ENCODE assay signal across 23 cellular contexts in the genomic region with DNA sequence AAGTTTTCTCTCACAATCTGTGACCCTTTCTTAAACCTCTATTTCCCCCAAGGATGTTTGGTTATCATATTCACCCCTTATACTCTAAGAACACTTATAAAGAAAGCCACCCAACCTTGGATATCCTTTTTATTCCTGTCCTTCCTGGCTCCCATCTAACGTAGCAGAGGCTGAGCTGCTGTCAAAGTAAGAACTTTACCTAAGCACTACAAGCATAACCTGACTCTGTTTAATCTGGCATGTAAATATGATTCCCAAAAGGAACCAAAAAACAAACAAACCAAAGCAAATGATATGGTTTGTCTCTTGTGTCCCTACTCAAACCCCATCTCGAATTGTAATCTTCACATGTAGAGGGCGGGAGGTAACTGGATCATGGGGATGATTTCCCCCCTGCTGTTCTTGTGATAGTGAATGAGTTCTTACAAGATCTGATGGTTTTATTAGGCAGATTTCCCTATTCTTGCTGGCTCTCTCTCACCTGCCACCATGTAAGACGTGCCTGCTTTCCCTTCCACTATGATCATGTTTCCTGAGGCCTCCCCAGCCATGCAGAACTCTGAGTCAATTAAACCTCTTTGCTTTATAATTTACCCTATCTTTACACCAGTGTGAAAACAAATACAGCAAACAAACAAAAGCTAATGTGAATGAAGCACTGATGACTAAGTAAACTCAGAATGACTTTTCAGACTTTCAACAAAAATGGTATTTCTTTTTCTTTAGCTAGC.
DNase-seq lines count a peak whose midpoint lies in the region; ATAC-seq, FAIRE-seq and TF ChIP-seq lines count a peak whose summit lies in the region.
"Had no signal": no experiment of that assay in that cellular context is flagged by ENCODE, and none has a peak within 500 bp of the region (broad histone marks: within the 10 kb centered on the region; RNA-seq: fewer than 3 reads in every experiment).

No MANE protein-coding gene starts in this region.

- DNase-seq in NCI-H146 (lab: John Stamatoyannopoulos, UW) = peak; percentile 3
- no peak for DNase-seq in NCI-H146 treated with DMSO at 0.1 percent for 48 hours (lab: John Stamatoyannopoulos, UW; ENCODE audit: unreplicated experiment)
- DNase-seq in Caco-2 = no peak
- no peak for DNase-seq in HepG2 (ENCODE audit: low spot score)
- DNase-seq in activated CD4-positive, alpha-beta T cell treated with anti-CD3 and anti-CD28 coated beads, Interleukin-2, amount 10 ng/mL, durations not matched to agents 7 days and 5 days = no peak
- DNase-seq in tibial nerve (ENCODE audit: low spot score in 2 of 2) = no peak
- DNase-seq in activated CD8-positive, alpha-beta T cell treated with anti-CD3 and anti-CD28 coated beads, Interleukin-2, amount 10 ng/mL, durations not matched to agents 7 days and 5 days = no peak
- DNase-seq: CD4-positive, CD25-positive, alpha-beta regulatory T cell; DMS79 treated with DMSO at 0.1 percent for 48 hours; H9; HFFc6; MV-4-11; NCI-H1694 treated with DMSO at 0.1 percent for 48 hours; NCI-H2081; NCI-H526 treated with DMSO at 0.1 percent for 48 hours; SHP77; T-helper 1 cell had no signal

- H3K27me3 Mint-ChIP-seq in Caco-2 (ENCODE audit: insufficient read depth, unreplicated experiment) = no peaks in the 10 kb centered on the region
- peaks cover 2% of the 10 kb centered on the region for H3K27me3 Mint-ChIP-seq in activated CD4-positive, alpha-beta T cell treated with anti-CD3 and anti-CD28 coated beads, Interleukin-2, amount 10 ng/mL, durations not matched to agents 7 days and 5 days
- H3K27me3 Mint-ChIP-seq in activated CD8-positive, alpha-beta T cell treated with anti-CD3 and anti-CD28 coated beads, Interleukin-2, amount 10 ng/mL, durations not matched to agents 7 days and 5 days (ENCODE audit: low read depth) = no peaks in the 10 kb centered on the region
- H3K27me3 Mint-ChIP-seq: CD4-positive, CD25-positive, alpha-beta regulatory T cell had no signal

- peaks cover 47% of the 10 kb centered on the region for H3K9me3 Mint-ChIP-seq in Caco-2 (ENCODE audit: unreplicated experiment)
- H3K9me3 Mint-ChIP-seq in activated CD4-positive, alpha-beta T cell treated with anti-CD3 and anti-CD28 coated beads, Interleukin-2, amount 10 ng/mL, durations not matched to agents 7 days and 5 days = peaks cover 12% of the 10 kb centered on the region
- no peaks in the 10 kb centered on the region for H3K9me3 Mint-ChIP-seq in activated CD8-positive, alpha-beta T cell treated with anti-CD3 and anti-CD28 coated beads, Interleukin-2, amount 10 ng/mL, durations not matched to agents 7 days and 5 days (ENCODE audit: insufficient read depth)

- H3K4me1 ChIP-seq in Caco-2 (peaks cover 8% of the 10 kb centered on the region), HEK293 (ENCODE audit: control insufficient read depth, insufficient read depth, low read length) (peaks cover under 1% of the 10 kb centered on the region), HepG2 (ENCODE audit: insufficient read depth, low read length) (peaks cover 25% of the 10 kb centered on the region), tibial nerve (no peaks in the 10 kb centered on the region)
- H3K4me1 ChIP-seq: BLaER1 had no signal

- no peak overlapping the region for H3K9ac ChIP-seq in HepG2 (ENCODE audit: insufficient read depth, low read depth, low read length)
- H3K9ac ChIP-seq: BLaER1 had no signal

- no peak for TF ChIP-seq RAD21 in HepG2 (CRISPR knock-in tag; IDR thresholded peaks at IDR 0.05)

- FAIRE-seq in HepG2 (lab: Jason Lieb, UNC) = no peak
- FAIRE-seq: K562 had no signal

- ATAC-seq in HepG2 = no peak
- ATAC-seq in activated CD8-positive, alpha-beta T cell treated with anti-CD3 and anti-CD28 coated beads, Interleukin-2, amount 10 ng/mL, durations not matched to agents 7 days and 5 days = no peak
- ATAC-seq: K562, Panc1 had no signal

- H3K27me3 ChIP-seq in Caco-2 (replicated peaks; ENCODE audit: control insufficient read depth, insufficient read depth, low read length) (no peaks in the 10 kb centered on the region), HepG2 (ENCODE audit: control insufficient read depth in 1 of 2, insufficient read depth in 2 of 2, low read length in 2 of 2) (no peaks in the 10 kb centered on the region), tibial nerve (no peaks in the 10 kb centered on the region)
- H3K27me3 ChIP-seq: BLaER1 had no signal

- no peak overlapping the region for H2AFZ ChIP-seq in HepG2 (ENCODE audit: low read length)

- H3K27ac ChIP-seq in HEK293 (ENCODE audit: extremely low read depth, low read depth, low read length) = no peak overlapping the region
- H3K27ac ChIP-seq in HepG2 (ENCODE audit: extremely low read length, insufficient read depth, low read length) = no peak overlapping the region
- H3K27ac ChIP-seq in tibial nerve = no peak overlapping the region
- H3K27ac ChIP-seq: BLaER1, RWPE1 had no signal

- no peak overlapping the region for H3K4me3 Mint-ChIP-seq in Caco-2 (ENCODE audit: unreplicated experiment)
- no peak overlapping the region for H3K4me3 Mint-ChIP-seq in activated CD4-positive, alpha-beta T cell treated with anti-CD3 and anti-CD28 coated beads, Interleukin-2, amount 10 ng/mL, durations not matched to agents 7 days and 5 days
- H3K4me3 Mint-ChIP-seq in activated CD8-positive, alpha-beta T cell treated with anti-CD3 and anti-CD28 coated beads, Interleukin-2, amount 10 ng/mL, durations not matched to agents 7 days and 5 days = no peak overlapping the region
- H3K4me3 Mint-ChIP-seq: CD4-positive, CD25-positive, alpha-beta regulatory T cell; H9; HFFc6; T-helper 2 cell treated with Interferon-gamma antibody and Interleukin-4, amounts not matched to agents 5 μg/mL and 100 μg/mL, for 36 hours had no signal

- WGBS in HepG2 (ENCODE audit: low lambda C conversion rate) = 95% methylated on average over 4 of the region's 4 CpGs
- 82 to 85% methylated on average over 4 of the region's 4 CpGs for WGBS in tibial nerve, 2 donors

- no peaks in the 10 kb centered on the region for H3K79me2 ChIP-seq in HepG2 (ENCODE audit: insufficient read depth, low read length)

- no peak overlapping the region for H3K4me3 ChIP-seq in Caco-2 (ENCODE audit: low read depth, low read length)
- no peak overlapping the region for H3K4me3 ChIP-seq in HEK293 (ENCODE audit: low read depth, low read length)
- H3K4me3 ChIP-seq in HepG2 (replicated peaks in 1 of 3; ENCODE audit: insufficient read depth in 1 of 3, low read depth in 2 of 3, low read length in 3 of 3) = no peak overlapping the region
- no peak overlapping the region for H3K4me3 ChIP-seq in tibial nerve
- H3K4me3 ChIP-seq: BLaER1, K562 had no signal

- H3K27ac Mint-ChIP-seq in Caco-2 (ENCODE audit: unreplicated experiment) = peak overlapping the region; percentile 15
- H3K27ac Mint-ChIP-seq in activated CD4-positive, alpha-beta T cell treated with anti-CD3 and anti-CD28 coated beads, Interleukin-2, amount 10 ng/mL, durations not matched to agents 7 days and 5 days = no peak overlapping the region
- H3K27ac Mint-ChIP-seq in activated CD8-positive, alpha-beta T cell treated with anti-CD3 and anti-CD28 coated beads, Interleukin-2, amount 10 ng/mL, durations not matched to agents 7 days and 5 days = no peak overlapping the region
- H3K27ac Mint-ChIP-seq: CD4-positive, CD25-positive, alpha-beta regulatory T cell; HFFc6; T-helper 2 cell treated with Interferon-gamma antibody and Interleukin-4, amounts not matched to agents 5 μg/mL and 100 μg/mL, for 36 hours had no signal

- TF ChIP-seq EP300 in HepG2 (IDR thresholded peaks at IDR 0.05; ENCODE audit: low read depth in 2 of 2, low read length in 2 of 2) (no peak), HepG2 (CRISPR knock-in tag; IDR thresholded peaks at IDR 0.05; ENCODE audit: borderline replicate concordance) (no peak), tibial nerve (IDR thresholded peaks at IDR 0.05) (no peak)

- H3K36me3 Mint-ChIP-seq in Caco-2 (ENCODE audit: insufficient read depth, unreplicated experiment) = no peaks in the 10 kb centered on the region
- H3K36me3 Mint-ChIP-seq in activated CD4-positive, alpha-beta T cell treated with anti-CD3 and anti-CD28 coated beads, Interleukin-2, amount 10 ng/mL, durations not matched to agents 7 days and 5 days (ENCODE audit: low read depth) = no peaks in the 10 kb centered on the region
- no peaks in the 10 kb centered on the region for H3K36me3 Mint-ChIP-seq in activated CD8-positive, alpha-beta T cell treated with anti-CD3 and anti-CD28 coated beads, Interleukin-2, amount 10 ng/mL, durations not matched to agents 7 days and 5 days (ENCODE audit: low read depth)
- H3K36me3 Mint-ChIP-seq: CD4-positive, CD25-positive, alpha-beta regulatory T cell had no signal

- no peak overlapping the region for H3K4me2 ChIP-seq in HepG2 (ENCODE audit: low read depth, low read length)
- H3K4me2 ChIP-seq: BLaER1 had no signal

- peaks cover 24% of the 10 kb centered on the region for H3K4me1 Mint-ChIP-seq in Caco-2 (ENCODE audit: low read depth, unreplicated experiment)
- H3K4me1 Mint-ChIP-seq in activated CD4-positive, alpha-beta T cell treated with anti-CD3 and anti-CD28 coated beads, Interleukin-2, amount 10 ng/mL, durations not matched to agents 7 days and 5 days = no peaks in the 10 kb centered on the region
- H3K4me1 Mint-ChIP-seq in activated CD8-positive, alpha-beta T cell treated with anti-CD3 and anti-CD28 coated beads, Interleukin-2, amount 10 ng/mL, durations not matched to agents 7 days and 5 days (ENCODE audit: low read depth) = no peaks in the 10 kb centered on the region
- H3K4me1 Mint-ChIP-seq: CD4-positive, CD25-positive, alpha-beta regulatory T cell had no signal

- H3K36me3 ChIP-seq in Caco-2 (ENCODE audit: control insufficient read depth, insufficient read depth, low read length) (0 out of 2 replicates have a peak, but pooled peaks cover 1% of the 10 kb centered on the region), HEK293 (ENCODE audit: control insufficient read depth in 2 of 2, insufficient read depth in 1 of 2, low read length in 2 of 2) (no peaks in the 10 kb centered on the region), HepG2 (replicated peaks in 1 of 2; ENCODE audit: control insufficient read depth in 1 of 2, insufficient read depth in 2 of 2, low read length in 2 of 2) (no peaks in the 10 kb centered on the region), tibial nerve (no peaks in the 10 kb centered on the region)
- H3K36me3 ChIP-seq: BLaER1 had no signal

- TF ChIP-seq POLR2A in HepG2 (IDR thresholded peaks at IDR 0.05; ENCODE audit: insufficient read depth in 1 of 2, low read depth in 2 of 2, low read length in 2 of 2) (no peak), tibial nerve (IDR thresholded peaks at IDR 0.05) (no peak)

- CTCF ChIA-PET in Caco-2 (lab: Charles Lee) (no interaction called here), HEK293 (lab: Yijun Ruan, JAX) (no interaction called here), HepG2 (lab: Yijun Ruan, JAX; ENCODE audit: low intra/inter-chr PET ratio, low total read pairs) (no interaction called here)
- CTCF ChIA-PET in activated CD4-positive, alpha-beta T cell treated with anti-CD3 and anti-CD28 coated beads, Interleukin-2, amount 10 ng/mL, durations not matched to agents 7 days and 5 days (lab: Charles Lee) = no interaction called here
- CTCF ChIA-PET in activated CD8-positive, alpha-beta T cell treated with anti-CD3 and anti-CD28 coated beads, Interleukin-2, amount 10 ng/mL, durations not matched to agents 7 days and 5 days (lab: Charles Lee) = no interaction called here

- H4K20me1 ChIP-seq in HepG2 (ENCODE audit: insufficient read depth, low read length) = no peaks in the 10 kb centered on the region
- H4K20me1 ChIP-seq: BLaER1 had no signal

- in situ Hi-C loops in HepG2 (cut with HindIII; ENCODE audit: extremely low pct_ligation_motif_present, low pct_unique_long_range_greater_than_20kb) = no loop called here

- TF ChIP-seq CTCF in Caco-2 (IDR thresholded peaks at IDR 0.05; ENCODE audit: insufficient read depth in 1 of 2, low read depth in 1 of 2, low read length in 1 of 2, severe bottlenecking in 1 of 2, unreplicated experiment in 1 of 2) (no peak), HEK293 (tag by site-specific recombination; IDR thresholded peaks at IDR 0.05) (no peak), HepG2 (CRISPR knock-in tag; IDR thresholded peaks at IDR 0.05) (no peak), tibial nerve (IDR thresholded peaks at IDR 0.05) (no peak)

- intact Hi-C loops in Caco-2 (cut with micrococcal nuclease; ENCODE audit: unreplicated experiment) = loop anchor here (5.0 kb wide), 1 partner anchor 42 kb away; no protein-coding TSS in a partner anchor
- intact Hi-C loops in HepG2 (cut with micrococcal nuclease; ENCODE audit: unreplicated experiment) = no loop called here

- POLR2A ChIA-PET in Caco-2 (lab: Charles Lee) = no interaction called here
- POLR2A ChIA-PET in HEK293 (lab: Yijun Ruan, JAX) = no interaction called here
- POLR2A ChIA-PET in HepG2 (lab: Yijun Ruan, JAX) = no interaction called here
- POLR2A ChIA-PET in activated CD4-positive, alpha-beta T cell treated with anti-CD3 and anti-CD28 coated beads, Interleukin-2, amount 10 ng/mL, durations not matched to agents 7 days and 5 days (lab: Charles Lee) = no interaction called here
- POLR2A ChIA-PET in activated CD8-positive, alpha-beta T cell treated with anti-CD3 and anti-CD28 coated beads, Interleukin-2, amount 10 ng/mL, durations not matched to agents 7 days and 5 days (lab: Charles Lee) = no interaction called here

- H3K9me3 ChIP-seq in Caco-2 (peaks cover 24% of the 10 kb centered on the region), HEK293 (ENCODE audit: control insufficient read depth, insufficient read depth, low read depth, low read length) (no peaks in the 10 kb centered on the region), HepG2 (ENCODE audit: low read length) (peaks cover 11% of the 10 kb centered on the region; the same call in 1 of the 2 replicates), tibial nerve (peaks cover 0 to 15% (median 0%) of the 10 kb centered on the region in 4 donors)

- no TSS peak for BruUV-seq in Caco-2 (replicated peaks; lab: Mats Ljungman, UMichigan)
- no TSS peak for BruUV-seq in HepG2 (replicated peaks; lab: Mats Ljungman, UMichigan)
